In genomic region chr21:37136261-37136660, GRCh38 we compare ENCODE assay signal across 14 cellular contexts.
"Had no signal": no experiment of that assay in that cellular context is flagged by ENCODE, and none has a peak within 500 bp of the region (broad histone marks: within the 10 kb centered on the region; RNA-seq: fewer than 3 reads in every experiment).

No MANE protein-coding gene starts in this region.

- H3K4me2 ChIP-seq: hepatocyte had no signal

- DNase-seq: activated CD8-positive, alpha-beta memory T cell treated with anti-CD3 and anti-CD28 coated beads, Interleukin-2, amount 50 U/mL, for 4 hours; activated effector memory CD4-positive, alpha-beta T cell treated with Interleukin-2 at 50 U/mL for 16 hours; body of pancreas; central memory CD4-positive, alpha-beta T cell; erythroblast; left ventricle myocardium superior; mesendoderm; spleen; stimulated activated CD4-positive, alpha-beta T cell treated with anti-CD3 and anti-CD28 coated beads, Interleukin-2, amount 100 ng/mL, for 24 hours; stimulated activated naive CD4-positive, alpha-beta T cell treated with Interleukin-2 at 50 U/mL for 16 hours; upper lobe of right lung had no signal

- H3K27me3 ChIP-seq: body of pancreas, hepatocyte, spleen, upper lobe of right lung had no signal

- ATAC-seq: body of pancreas, left ventricle myocardium superior, sciatic nerve, upper lobe of right lung had no signal

- H2AFZ ChIP-seq: hepatocyte had no signal

- H3K4me3 ChIP-seq: body of pancreas, hepatocyte, spleen, upper lobe of right lung had no signal

- H3K27ac ChIP-seq: body of pancreas, hepatocyte, spleen, upper lobe of right lung, VCaP had no signal

- H3K4me1 ChIP-seq: body of pancreas, spleen, upper lobe of right lung had no signal
